2 cellular contexts compared by ENCODE assay signal in genomic region chr7:74157605-74158004, GRCh38.
A peak's percentile ranks its signal among the peaks of the same experiment; 100 is the strongest.
TF ChIP-seq lines count a peak whose summit lies in the region.

No MANE protein-coding gene starts in this region.

TF ChIP-seq in A549, 52 proteins besides CTCF, POLR2A, EP300 and RAD21:
- TF ChIP-seq EHF (CRISPR knock-in tag; IDR thresholded peaks at IDR 0.05) (no peak), ZC3H11A (IDR thresholded peaks at IDR 0.05) (peak; percentile 60)

TF ChIP-seq in HEK293, 187 proteins besides CTCF, POLR2A, EP300 and RAD21 (continues in another document):
- TF ChIP-seq MEIS1 (CRISPR knock-in tag; IDR thresholded peaks at IDR 0.05; ENCODE audit: borderline replicate concordance) (no peak), RBAK (tag by site-specific recombination; IDR thresholded peaks at IDR 0.05) (no peak), ZNF670 (tag by site-specific recombination; IDR thresholded peaks at IDR 0.05; ENCODE audit: low read depth) (no peak), ZXDB (tag by site-specific recombination; IDR thresholded peaks at IDR 0.05) (0 out of 2 replicates have a peak, but pooled peaks have one; percentile 14), ZNF623 (tag by site-specific recombination; IDR thresholded peaks at IDR 0.05) (peak; percentile 39), ZNF654 (tag by site-specific recombination; IDR thresholded peaks at IDR 0.05; ENCODE audit: low read depth) (0 out of 2 replicates have a peak, but pooled peaks have one; percentile 7), ZNF394 (tag by site-specific recombination; IDR thresholded peaks at IDR 0.05; ENCODE audit: borderline replicate concordance) (peak; percentile 85; the same call in 1 of the 2 replicates), ZNF510 (tag by site-specific recombination; IDR thresholded peaks at IDR 0.05; ENCODE audit: insufficient replicate concordance) (peak; percentile 16), GFI1B (tag by site-specific recombination; IDR thresholded peaks at IDR 0.05) (no peak), ZNF398 (tag by site-specific recombination; IDR thresholded peaks at IDR 0.05) (no peak), HOXA7 (CRISPR knock-in tag; IDR thresholded peaks at IDR 0.05; ENCODE audit: borderline replicate concordance) (no peak), ZNF18 (tag by site-specific recombination; IDR thresholded peaks at IDR 0.05) (no peak), ZNF426 (tag by site-specific recombination; IDR thresholded peaks at IDR 0.05) (peak; percentile 53), SP7 (tag by site-specific recombination; IDR thresholded peaks at IDR 0.05) (no peak), ZNF585B (tag by site-specific recombination; IDR thresholded peaks at IDR 0.05) (no peak), ZNF280C (tag by site-specific recombination; IDR thresholded peaks at IDR 0.05) (no peak), ZIC2 (tag by site-specific recombination; IDR thresholded peaks at IDR 0.05) (no peak), ZBTB8A (tag by site-specific recombination; IDR thresholded peaks at IDR 0.05) (peak; percentile 15; the same call in 1 of the 2 replicates), BCL6B (tag by site-specific recombination; IDR thresholded peaks at IDR 0.05) (no peak), ZNF121 (tag by site-specific recombination; IDR thresholded peaks at IDR 0.05) (no peak), ZBTB11 (tag by site-specific recombination; conservative IDR thresholded peaks at IDR 0.05; ENCODE audit: low read depth) (0 out of 2 replicates have a peak, but pooled peaks have one; percentile 44), OVOL3 (tag by site-specific recombination; IDR thresholded peaks at IDR 0.05) (no peak), ZNF830 (tag by site-specific recombination; IDR thresholded peaks at IDR 0.05; ENCODE audit: low read depth) (no peak), ZNF560 (tag by site-specific recombination; IDR thresholded peaks at IDR 0.05; ENCODE audit: borderline replicate concordance) (0 out of 2 replicates have a peak, but pooled peaks have one; percentile 17), ZNF555 (tag by site-specific recombination; conservative IDR thresholded peaks at IDR 0.05) (peak; percentile 31), ZNF768 (tag by site-specific recombination; IDR thresholded peaks at IDR 0.05) (no peak), PRDM2 (tag by site-specific recombination; IDR thresholded peaks at IDR 0.05; ENCODE audit: borderline replicate concordance) (no peak), ZNF518A (tag by site-specific recombination; conservative IDR thresholded peaks at IDR 0.05; ENCODE audit: low read depth) (peak; percentile 74), ZNF639 (tag by site-specific recombination; IDR thresholded peaks at IDR 0.05) (no peak)
